1 cellular context compared by ENCODE assay signal in genomic region chr12:57551637-57552305, GRCh38.
TF ChIP-seq lines count a peak whose summit lies in the region.

No MANE protein-coding gene starts in this region.

TF ChIP-seq in GM23338, 12 proteins besides CTCF, POLR2A, EP300 and RAD21 (continued from another document):
- TF ChIP-seq REST (IDR thresholded peaks at IDR 0.05; ENCODE audit: unreplicated experiment): no peak
